ENCODE assay signal across 20 cellular contexts in genomic region chr15:33894193-33894592, GRCh38.
A peak's percentile ranks its signal among the peaks of the same experiment; 100 is the strongest.
DNase-seq lines count a peak whose midpoint lies in the region; ATAC-seq, FAIRE-seq and TF ChIP-seq lines count a peak whose summit lies in the region.
"Had no signal": no experiment of that assay in that cellular context is flagged by ENCODE, and none has a peak within 500 bp of the region (broad histone marks: within the 10 kb centered on the region; RNA-seq: fewer than 3 reads in every experiment).

No MANE protein-coding gene starts in this region.

- 79% methylated on average over 6 of the region's 6 CpGs for WGBS in right lobe of liver (ENCODE audit: insufficient coverage, low coverage, low lambda C conversion rate, missing lambda C conversion rate)
- WGBS in HepG2 (ENCODE audit: low lambda C conversion rate): 98% methylated on average over 6 of the region's 6 CpGs

- no peak overlapping the region for H3K9ac ChIP-seq in HepG2 (ENCODE audit: insufficient read depth, low read depth, low read length)

- no peaks in the 10 kb centered on the region for H3K9me3 ChIP-seq in right lobe of liver
- H3K9me3 ChIP-seq in HepG2 (ENCODE audit: low read length): no peaks in the 10 kb centered on the region
- H3K9me3 ChIP-seq: A549, heart left ventricle had no signal

- no peaks in the 10 kb centered on the region for H3K4me1 ChIP-seq in right lobe of liver
- no peaks in the 10 kb centered on the region for H3K4me1 ChIP-seq in HepG2 (ENCODE audit: insufficient read depth, low read length)

- H3K4me2 ChIP-seq in HepG2 (ENCODE audit: low read depth, low read length): no peak overlapping the region
- H3K4me2 ChIP-seq: A549, GM23338, PC-9 had no signal

- H3K36me3 ChIP-seq in right lobe of liver: no peaks in the 10 kb centered on the region
- no peaks in the 10 kb centered on the region for H3K36me3 ChIP-seq in HepG2 (replicated peaks in 1 of 2; ENCODE audit: control insufficient read depth in 1 of 2, insufficient read depth in 2 of 2, low read length in 2 of 2)
- H3K36me3 ChIP-seq: heart left ventricle had no signal

- TF ChIP-seq CTCF in right lobe of liver (IDR thresholded peaks at IDR 0.05) (no peak), HepG2 (CRISPR knock-in tag; IDR thresholded peaks at IDR 0.05) (no peak)

- no peak for TF ChIP-seq RAD21 in HepG2 (CRISPR knock-in tag; IDR thresholded peaks at IDR 0.05)

- no peak overlapping the region for H2AFZ ChIP-seq in HepG2 (ENCODE audit: low read length)
- H2AFZ ChIP-seq: GM23338, PC-9 had no signal

- intact Hi-C loops in right lobe of liver (cut with DNase I): no loop called here
- intact Hi-C loops in HepG2 (cut with micrococcal nuclease; ENCODE audit: unreplicated experiment): no loop called here

- peaks cover 4% of the 10 kb centered on the region for H3K36me3 Mint-ChIP-seq in activated T-cell treated with anti-CD3 and anti-CD28 coated beads, Interleukin-2, amount 50 U/mL, for 4 hours (ENCODE audit: insufficient read depth)

- no TSS peak for BruUV-seq in HepG2 (replicated peaks; lab: Mats Ljungman, UMichigan)

- in situ Hi-C loops in HepG2 (cut with HindIII; ENCODE audit: extremely low pct_ligation_motif_present, low pct_unique_long_range_greater_than_20kb): no loop called here

- ATAC-seq in right lobe of liver: peak; percentile 40 to 64 (median 54)
- ATAC-seq in HepG2: no peak
- ATAC-seq in GM21515 (IDR thresholded peaks at IDR 0.05; ENCODE audit: unreplicated experiment): peak; percentile 61
- ATAC-seq in HG03342 (IDR thresholded peaks at IDR 0.05; ENCODE audit: unreplicated experiment): peak; percentile 62
- ATAC-seq in activated T-cell treated with anti-CD3 and anti-CD28 coated beads, Interleukin-2, amount 50 U/mL, for 4 hours: no peak
- ATAC-seq: A549; activated CD8-positive, alpha-beta memory T cell treated with anti-CD3 and anti-CD28 coated beads, Interleukin-2, amount 10 ng/mL, durations not matched to agents 7 days and 5 days; GM23338; heart left ventricle; stimulated activated naive CD8-positive, alpha-beta T cell treated with anti-CD3 and anti-CD28 coated beads, Interleukin-15, amount 100 ng/mL, for 72 hours had no signal

- DNase-seq in right lobe of liver: no peak
- no peak for DNase-seq in HepG2 (ENCODE audit: low spot score)
- no peak for DNase-seq in midbrain (lab: John Stamatoyannopoulos, UW)
- no peak for DNase-seq in activated T-cell treated with anti-CD3 and anti-CD28 coated beads, Interleukin-2, amount 50 U/mL, for 4 hours
- DNase-seq in NCI-H82 (lab: John Stamatoyannopoulos, UW): no peak
- DNase-seq in NCI-H1048 (lab: John Stamatoyannopoulos, UW): no peak
- DNase-seq: activated CD8-positive, alpha-beta memory T cell treated with anti-CD3 and anti-CD28 coated beads, Interleukin-2, amount 10 ng/mL, durations not matched to agents 7 days and 5 days; CD4-positive, alpha-beta T cell; EL; heart left ventricle; NCI-H524 treated with DMSO at 0.1 percent for 48 hours; PC-9; stimulated activated naive CD8-positive, alpha-beta T cell treated with anti-CD3 and anti-CD28 coated beads, Interleukin-15, amount 100 ng/mL, for 72 hours had no signal

- H3K4me1 Mint-ChIP-seq in activated T-cell treated with anti-CD3 and anti-CD28 coated beads, Interleukin-2, amount 50 U/mL, for 4 hours (ENCODE audit: low read depth): peaks cover 3% of the 10 kb centered on the region
- H3K4me1 Mint-ChIP-seq: GM23338; stimulated activated naive CD8-positive, alpha-beta T cell treated with anti-CD3 and anti-CD28 coated beads, Interleukin-15, amount 100 ng/mL, for 72 hours had no signal

- no peaks in the 10 kb centered on the region for H3K79me2 ChIP-seq in HepG2 (ENCODE audit: insufficient read depth, low read length)

- FAIRE-seq in HepG2 (lab: Jason Lieb, UNC): no peak
- FAIRE-seq: A549, GM12892, keratinocyte, urothelium cell line had no signal

- H3K27me3 ChIP-seq in right lobe of liver: no peaks in the 10 kb centered on the region
- H3K27me3 ChIP-seq in HepG2 (ENCODE audit: control insufficient read depth in 1 of 2, insufficient read depth in 2 of 2, low read length in 2 of 2): no peaks in the 10 kb centered on the region
- H3K27me3 ChIP-seq: heart left ventricle had no signal

- CTCF ChIA-PET in HepG2 (lab: Yijun Ruan, JAX; ENCODE audit: low intra/inter-chr PET ratio, low total read pairs): no interaction called here

- H4K20me1 ChIP-seq in HepG2 (ENCODE audit: insufficient read depth, low read length): no peaks in the 10 kb centered on the region

- TF ChIP-seq EP300 in HepG2 (IDR thresholded peaks at IDR 0.05; ENCODE audit: low read depth in 2 of 2, low read length in 2 of 2) (no peak), HepG2 (CRISPR knock-in tag; IDR thresholded peaks at IDR 0.05; ENCODE audit: borderline replicate concordance) (no peak)

- H3K4me3 Mint-ChIP-seq in activated T-cell treated with anti-CD3 and anti-CD28 coated beads, Interleukin-2, amount 50 U/mL, for 4 hours: no peak overlapping the region
- H3K4me3 Mint-ChIP-seq: activated CD8-positive, alpha-beta memory T cell treated with anti-CD3 and anti-CD28 coated beads, Interleukin-2, amount 10 ng/mL, durations not matched to agents 7 days and 5 days; CD4-positive, alpha-beta T cell; GM23338; stimulated activated naive CD8-positive, alpha-beta T cell treated with anti-CD3 and anti-CD28 coated beads, Interleukin-15, amount 100 ng/mL, for 72 hours had no signal

- POLR2A ChIA-PET in HepG2 (lab: Yijun Ruan, JAX): no interaction called here

- TF ChIP-seq POLR2A in right lobe of liver (IDR thresholded peaks at IDR 0.05) (no peak), HepG2 (IDR thresholded peaks at IDR 0.05; ENCODE audit: insufficient read depth in 1 of 2, low read depth in 2 of 2, low read length in 2 of 2) (no peak)

- H3K27ac ChIP-seq in right lobe of liver: no peak overlapping the region
- H3K27ac ChIP-seq in HepG2 (ENCODE audit: extremely low read length, insufficient read depth, low read length): no peak overlapping the region
- H3K27ac ChIP-seq: A549, heart left ventricle, PC-9 had no signal

- no peaks in the 10 kb centered on the region for H3K27me3 Mint-ChIP-seq in activated T-cell treated with anti-CD3 and anti-CD28 coated beads, Interleukin-2, amount 50 U/mL, for 4 hours (ENCODE audit: low read depth)
- H3K27me3 Mint-ChIP-seq: activated CD8-positive, alpha-beta memory T cell treated with anti-CD3 and anti-CD28 coated beads, Interleukin-2, amount 10 ng/mL, durations not matched to agents 7 days and 5 days; CD4-positive, alpha-beta T cell; stimulated activated naive CD8-positive, alpha-beta T cell treated with anti-CD3 and anti-CD28 coated beads, Interleukin-15, amount 100 ng/mL, for 72 hours had no signal

- H3K9me3 Mint-ChIP-seq in activated T-cell treated with anti-CD3 and anti-CD28 coated beads, Interleukin-2, amount 50 U/mL, for 4 hours: no peaks in the 10 kb centered on the region
- H3K9me3 Mint-ChIP-seq: CD4-positive, alpha-beta T cell; GM23338 had no signal

- no peak overlapping the region for H3K4me3 ChIP-seq in right lobe of liver
- H3K4me3 ChIP-seq in HepG2 (replicated peaks in 1 of 3; ENCODE audit: insufficient read depth in 1 of 3, low read depth in 2 of 3, low read length in 3 of 3): no peak overlapping the region
- H3K4me3 ChIP-seq: A549, GM23338, heart left ventricle, PC-9 had no signal

TF ChIP-seq in HepG2, 621 proteins besides CTCF, POLR2A, EP300 and RAD21 (continues in another document):
- TF ChIP-seq PCBP1 (IDR thresholded peaks at IDR 0.05; ENCODE audit: borderline replicate concordance, low read depth, low read length) (no peak), ZBED4 (CRISPR knock-in tag; IDR thresholded peaks at IDR 0.05; ENCODE audit: borderline replicate concordance) (no peak), SRY (CRISPR knock-in tag; IDR thresholded peaks at IDR 0.05) (no peak), CCDC6 (CRISPR knock-in tag; IDR thresholded peaks at IDR 0.05) (no peak), KDM1A (CRISPR knock-in tag; IDR thresholded peaks at IDR 0.05) (no peak), ZFP82 (CRISPR knock-in tag; IDR thresholded peaks at IDR 0.05; ENCODE audit: borderline replicate concordance) (no peak), KLF9 (CRISPR knock-in tag; IDR thresholded peaks at IDR 0.05; ENCODE audit: low read depth) (no peak)

Comparison
In these comparisons a context has a peak if more than half of its experiments do, and no peak if none do; other contexts are left out.
1. ATAC-seq: peak in right lobe of liver (4 of 4), GM21515 (single experiment) and HG03342 (single experiment); none in HepG2 (single experiment) and activated T-cell treated with anti-CD3 and anti-CD28 coated beads, Interleukin-2, amount 50 U/mL, for 4 hours (0 of 2).